Comparison of ENCODE assay signal across 8 cellular contexts in the genomic region with DNA sequence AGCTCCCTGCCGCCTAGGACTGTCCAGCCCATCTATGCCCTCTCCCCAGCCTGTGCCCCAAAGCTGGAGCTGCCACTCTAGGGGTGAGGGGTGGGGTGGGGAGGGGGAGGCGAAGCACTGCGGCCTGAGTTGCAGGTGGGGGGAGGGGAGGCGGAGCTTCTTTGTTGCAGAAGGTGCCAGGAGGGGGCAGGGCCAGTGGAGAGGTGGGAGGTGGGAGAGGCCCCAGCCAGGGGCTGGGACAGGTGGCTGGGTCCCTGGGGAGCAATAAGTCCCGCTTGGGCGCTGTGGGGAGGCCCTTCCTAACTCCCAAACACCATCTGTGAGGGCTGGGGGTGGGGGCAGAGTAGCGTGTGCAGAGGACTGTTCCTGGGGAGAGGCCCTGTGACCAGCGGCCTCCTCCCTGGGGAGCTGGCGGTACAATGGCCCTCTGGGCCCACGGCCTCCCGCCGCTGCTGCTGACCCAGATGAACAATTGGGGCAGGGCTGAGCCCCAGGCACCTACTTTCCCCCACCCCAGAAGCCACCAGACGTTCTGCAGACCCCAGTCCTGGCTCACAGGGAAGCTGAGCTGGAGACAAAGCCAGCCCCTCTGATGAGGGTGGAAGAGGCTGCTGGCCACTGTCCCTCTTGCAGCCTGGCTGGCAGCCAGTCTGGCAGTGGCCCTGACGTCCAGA. TPM values are rescaled to one million over a fixed set of nuclear protein-coding genes. Genes with fewer than 3 reads are reported as not detected.
DNase-seq lines count a peak whose midpoint lies in the region; ATAC-seq lines count a peak whose summit lies in the region.

No MANE protein-coding gene starts in this region.

- DNase-seq in NCI-H187 (lab: John Stamatoyannopoulos, UW): peak; percentile 99
- peak in 29 of 56 donors; percentile 16 to 78 (median 50) for DNase-seq in amygdala (lab: John Stamatoyannopoulos, UW)
- no peak for DNase-seq in naive thymus-derived CD4-positive, alpha-beta T cell
- DNase-seq in activated gamma-delta T cell (lab: John Stamatoyannopoulos, UW): no peak
- DNase-seq in activated CD4-positive, alpha-beta memory T cell treated with anti-CD3 and anti-CD28 coated beads for 36 hours: no peak

- ATAC-seq in GM21447 (IDR thresholded peaks at IDR 0.05; ENCODE audit: unreplicated experiment): peak; percentile 47
- peak; percentile 12 for ATAC-seq in naive thymus-derived CD4-positive, alpha-beta T cell
- no peak for ATAC-seq in GM18868 (IDR thresholded peaks at IDR 0.05; ENCODE audit: unreplicated experiment)
- ATAC-seq in GM21390 (IDR thresholded peaks at IDR 0.05; ENCODE audit: unreplicated experiment): no peak

- POLR2A ChIA-PET in naive thymus-derived CD4-positive, alpha-beta T cell (lab: Charles Lee): interaction anchor here (1.0 kb wide), 1 partner anchor 10 kb away, joined by 3 read pairs; no protein-coding TSS in a partner anchor
- POLR2A ChIA-PET in activated CD4-positive, alpha-beta memory T cell treated with anti-CD3 and anti-CD28 coated beads for 36 hours (lab: Charles Lee): interaction anchor here (1.6 to 2.0 kb wide), 2 partner anchors 9 to 52 kb away, joined by 5 to 6 read pairs; a partner anchor contains a TSS

- H3K4me1 Mint-ChIP-seq in naive thymus-derived CD4-positive, alpha-beta T cell: peaks cover 4 to 19% (median 8%) of the 10 kb centered on the region in 7 donors
- H3K4me1 Mint-ChIP-seq in activated CD4-positive, alpha-beta memory T cell treated with anti-CD3 and anti-CD28 coated beads for 36 hours (ENCODE audit: low read depth): peaks cover 19% of the 10 kb centered on the region

- H3K9me3 ChIP-seq in naive thymus-derived CD4-positive, alpha-beta T cell (ENCODE audit: control insufficient read depth in 2 of 3, low read length in 3 of 3): no peaks in the 10 kb centered on the region

- intact Hi-C loops in naive thymus-derived CD4-positive, alpha-beta T cell (cut with micrococcal nuclease): no loop called here
- intact Hi-C loops in activated CD4-positive, alpha-beta memory T cell treated with anti-CD3 and anti-CD28 coated beads for 36 hours (cut with micrococcal nuclease): no loop called here

- H3K36me3 ChIP-seq in naive thymus-derived CD4-positive, alpha-beta T cell (ENCODE audit: control insufficient read depth in 2 of 3, insufficient read depth in 3 of 3, low read length in 3 of 3): no peaks in the 10 kb centered on the region

- H3K9me3 Mint-ChIP-seq in naive thymus-derived CD4-positive, alpha-beta T cell: no peaks in the 10 kb centered on the region
- no peaks in the 10 kb centered on the region for H3K9me3 Mint-ChIP-seq in activated CD4-positive, alpha-beta memory T cell treated with anti-CD3 and anti-CD28 coated beads for 36 hours

- peaks cover 0 to 4% of the 10 kb centered on the region in 2 donors for H3K4me1 ChIP-seq in naive thymus-derived CD4-positive, alpha-beta T cell (ENCODE audit: control insufficient read depth in 2 of 2, insufficient read depth in 2 of 2, low read length in 2 of 2)

- no peak overlapping the region for H3K4me3 ChIP-seq in naive thymus-derived CD4-positive, alpha-beta T cell (ENCODE audit: low read length)

- no peak overlapping the region for H3K27ac ChIP-seq in naive thymus-derived CD4-positive, alpha-beta T cell (ENCODE audit: low read depth, low read length)

- H3K27me3 ChIP-seq in naive thymus-derived CD4-positive, alpha-beta T cell (ENCODE audit: control insufficient read depth in 2 of 2, insufficient read depth in 2 of 2, low read length in 2 of 2): peaks cover 4 to 24% of the 10 kb centered on the region in 2 donors

- peak overlapping the region in 4 of 10 donors; percentile 29 to 70 (median 40) for H3K4me3 Mint-ChIP-seq in naive thymus-derived CD4-positive, alpha-beta T cell
- H3K4me3 Mint-ChIP-seq in activated CD4-positive, alpha-beta memory T cell treated with anti-CD3 and anti-CD28 coated beads for 36 hours: no peak overlapping the region

- H3K36me3 Mint-ChIP-seq in naive thymus-derived CD4-positive, alpha-beta T cell: peaks cover 0 to 1% (median 0%) of the 10 kb centered on the region in 5 donors
- no peaks in the 10 kb centered on the region for H3K36me3 Mint-ChIP-seq in activated CD4-positive, alpha-beta memory T cell treated with anti-CD3 and anti-CD28 coated beads for 36 hours

- no peak overlapping the region for H3K27ac Mint-ChIP-seq in naive thymus-derived CD4-positive, alpha-beta T cell
- no peak overlapping the region for H3K27ac Mint-ChIP-seq in activated CD4-positive, alpha-beta memory T cell treated with anti-CD3 and anti-CD28 coated beads for 36 hours

- CTCF ChIA-PET in naive thymus-derived CD4-positive, alpha-beta T cell (lab: Charles Lee): no interaction called here
- CTCF ChIA-PET in activated CD4-positive, alpha-beta memory T cell treated with anti-CD3 and anti-CD28 coated beads for 36 hours (lab: Charles Lee): interaction anchor here (0.8 to 1.9 kb wide), 3 partner anchors 9 to 32 kb away, joined by 3 to 5 read pairs (median 3); a partner anchor contains a TSS

- peaks cover 12 to 51% (median 19%) of the 10 kb centered on the region in 5 donors for H3K27me3 Mint-ChIP-seq in naive thymus-derived CD4-positive, alpha-beta T cell
- H3K27me3 Mint-ChIP-seq in activated CD4-positive, alpha-beta memory T cell treated with anti-CD3 and anti-CD28 coated beads for 36 hours: peaks cover 32% of the 10 kb centered on the region

RNA-seq across cellular contexts. Expression of a gene that starts 2.2 kb away (rescaled TPM):
- total RNA-seq in naive thymus-derived CD4-positive, alpha-beta T cell: not detected
- not detected for polyA plus RNA-seq in naive thymus-derived CD4-positive, alpha-beta T cell
- not detected for total RNA-seq in activated CD4-positive, alpha-beta memory T cell treated with anti-CD3 and anti-CD28 coated beads for 36 hours

RNA-seq across cellular contexts. Expression of a gene that starts 6.1 kb away (rescaled TPM):
- total RNA-seq in naive thymus-derived CD4-positive, alpha-beta T cell: 10 to 100 TPM in 2 of 5 experiments, 1 to 10 TPM in 3; 5.4 to 13.5 (median 9.2) TPM
- polyA plus RNA-seq in naive thymus-derived CD4-positive, alpha-beta T cell: 1 to 10 TPM; 1.7 to 2.5 TPM
- 10 to 100 TPM; 12.2 to 12.4 TPM for total RNA-seq in activated CD4-positive, alpha-beta memory T cell treated with anti-CD3 and anti-CD28 coated beads for 36 hours

RNA-seq across cellular contexts. Expression of a gene that starts 9.0 kb away (rescaled TPM):
- total RNA-seq in naive thymus-derived CD4-positive, alpha-beta T cell: 10 to 100 TPM in 1 of 5 experiments, 1 to 10 TPM in 1, under 1 TPM in 2, not detected in 1; 0.32 to 16.7 (median 0.71) TPM
- under 1 TPM; 0.39 to 0.84 TPM for polyA plus RNA-seq in naive thymus-derived CD4-positive, alpha-beta T cell
- total RNA-seq in activated CD4-positive, alpha-beta memory T cell treated with anti-CD3 and anti-CD28 coated beads for 36 hours: 10 to 100 TPM; 23.9 to 24.3 TPM

RNA-seq across cellular contexts. Expression of a gene that starts 39.6 kb away (rescaled TPM):
- 10 to 100 TPM in 1 of 5 experiments, 1 to 10 TPM in 4; 2.6 to 50.1 (median 3.4) TPM for total RNA-seq in naive thymus-derived CD4-positive, alpha-beta T cell
- 1 to 10 TPM in 1 of 2 donors, under 1 TPM in 1; 0.41 to 5.9 TPM for polyA plus RNA-seq in naive thymus-derived CD4-positive, alpha-beta T cell
- 10 to 100 TPM; 53.5 to 54.7 TPM for total RNA-seq in activated CD4-positive, alpha-beta memory T cell treated with anti-CD3 and anti-CD28 coated beads for 36 hours

RNA-seq across cellular contexts. Expression of a gene that starts 44.9 kb away (rescaled TPM):
- 100 to 1,000 TPM in 4 of 5 experiments, 10 to 100 TPM in 1; 98.2 to 303 (median 113) TPM for total RNA-seq in naive thymus-derived CD4-positive, alpha-beta T cell
- polyA plus RNA-seq in naive thymus-derived CD4-positive, alpha-beta T cell: 10 to 100 TPM; 76.5 to 96.9 TPM
- 100 to 1,000 TPM; 111 to 115 TPM for total RNA-seq in activated CD4-positive, alpha-beta memory T cell treated with anti-CD3 and anti-CD28 coated beads for 36 hours

Comparison
In these comparisons a context has a peak if more than half of its experiments do, and no peak if none do; other contexts are left out.
1. ATAC-seq: peak in GM21447 (single experiment) and naive thymus-derived CD4-positive, alpha-beta T cell (single experiment); none in GM18868 (single experiment) and GM21390 (single experiment).
2. DNase-seq: peak in NCI-H187 (2 of 2) and amygdala (29 of 56); none in naive thymus-derived CD4-positive, alpha-beta T cell (0 of 9), activated gamma-delta T cell (single experiment) and activated CD4-positive, alpha-beta memory T cell treated with anti-CD3 and anti-CD28 coated beads for 36 hours (single experiment).